8 cellular contexts compared by ENCODE assay signal in genomic region chr19:50315773-50316448, GRCh38. TPM values are rescaled to one million over a fixed set of nuclear protein-coding genes. Genes with fewer than 3 reads are reported as not detected.
DNase-seq lines count a peak whose midpoint lies in the region; ATAC-seq and TF ChIP-seq lines count a peak whose summit lies in the region.

No MANE protein-coding gene starts in this region.

- H3K27me3 Mint-ChIP-seq in natural killer cell (ENCODE audit: low read depth in 2 of 2) (peaks cover 39 to 51% of the 10 kb centered on the region in 2 donors), type B pancreatic cell (peaks cover 65% of the 10 kb centered on the region)
- peaks cover 46 to 51% of the 10 kb centered on the region in 2 donors for H3K27me3 Mint-ChIP-seq in natural killer cell treated with Interleukin-12 subunit alpha and Interleukin-12 subunit beta and Interleukin-15 and Interleukin-18, amount 100 ng/mL, for 72 hours

- TF ChIP-seq POLR2A in erythroblast (IDR thresholded peaks at IDR 0.05; ENCODE audit: low read length): no peak

- H3K4me1 Mint-ChIP-seq in natural killer cell: peaks cover 6 to 10% of the 10 kb centered on the region in 2 donors
- peaks cover 6 to 10% of the 10 kb centered on the region in 2 donors for H3K4me1 Mint-ChIP-seq in natural killer cell treated with Interleukin-12 subunit alpha and Interleukin-12 subunit beta and Interleukin-15 and Interleukin-18, amount 100 ng/mL, for 72 hours (ENCODE audit: low read depth in 2 of 2)
- H3K4me1 Mint-ChIP-seq in type B pancreatic cell (ENCODE audit: unreplicated experiment): peaks cover 5% of the 10 kb centered on the region

- ATAC-seq in natural killer cell (peak in 2 of 3 donors; percentile 59 to 66), HG03039 (IDR thresholded peaks at IDR 0.05; ENCODE audit: unreplicated experiment) (no peak)
- no peak for ATAC-seq in natural killer cell treated with Interleukin-12 subunit alpha and Interleukin-12 subunit beta and Interleukin-15 and Interleukin-18, amount 100 ng/mL, for 72 hours

- TF ChIP-seq CTCF in natural killer cell (IDR thresholded peaks at IDR 0.05): no peak
- TF ChIP-seq CTCF in type B pancreatic cell (conservative IDR thresholded peaks at IDR 0.05): peak; percentile 34

- no peak for DNase-seq in natural killer cell
- no peak for DNase-seq in natural killer cell treated with Interleukin-12 subunit alpha and Interleukin-12 subunit beta and Interleukin-15 and Interleukin-18, amount 100 ng/mL, for 72 hours (ENCODE audit: low spot score)
- DNase-seq in NCI-H748 treated with DMSO at 0.1 percent for 48 hours (lab: John Stamatoyannopoulos, UW): peak; percentile 54
- peak; percentile 76 for DNase-seq in ecto neural progenitor cell (ENCODE audit: low spot score)
- no peak for DNase-seq in type B pancreatic cell (ENCODE audit: extremely low spot score, unreplicated experiment)
- DNase-seq in erythroblast (lab: John Stamatoyannopoulos, UW): no peak
- no peak for DNase-seq in HuH-7.5 (ENCODE audit: low spot score)

- H3K36me3 Mint-ChIP-seq in natural killer cell (no peaks in the 10 kb centered on the region), type B pancreatic cell (no peaks in the 10 kb centered on the region)
- H3K36me3 Mint-ChIP-seq in natural killer cell treated with Interleukin-12 subunit alpha and Interleukin-12 subunit beta and Interleukin-15 and Interleukin-18, amount 100 ng/mL, for 72 hours: peaks cover 7% of the 10 kb centered on the region

- H3K27ac Mint-ChIP-seq in natural killer cell (no peak overlapping the region), type B pancreatic cell (peak overlapping the region; percentile 51)
- no peak overlapping the region for H3K27ac Mint-ChIP-seq in natural killer cell treated with Interleukin-12 subunit alpha and Interleukin-12 subunit beta and Interleukin-15 and Interleukin-18, amount 100 ng/mL, for 72 hours

- intact Hi-C loops in natural killer cell (cut with micrococcal nuclease): no loop called here

- H3K4me3 Mint-ChIP-seq in natural killer cell: no peak overlapping the region
- no peak overlapping the region for H3K4me3 Mint-ChIP-seq in natural killer cell treated with Interleukin-12 subunit alpha and Interleukin-12 subunit beta and Interleukin-15 and Interleukin-18, amount 100 ng/mL, for 72 hours
- H3K4me3 Mint-ChIP-seq in type B pancreatic cell: peak overlapping the region; percentile 84

- H3K9me3 Mint-ChIP-seq in natural killer cell (peaks cover 0 to 2% of the 10 kb centered on the region in 2 donors), type B pancreatic cell (no peaks in the 10 kb centered on the region)
- H3K9me3 Mint-ChIP-seq in natural killer cell treated with Interleukin-12 subunit alpha and Interleukin-12 subunit beta and Interleukin-15 and Interleukin-18, amount 100 ng/mL, for 72 hours: no peaks in the 10 kb centered on the region

RNA-seq across cellular contexts. Expression of gene KCNC3, which starts 13.3 kb away (rescaled TPM):
- total RNA-seq in natural killer cell (1 to 10 TPM in 1 of 3 donors, under 1 TPM in 2; 0.57 to 3.2 (median 0.68) TPM), type B pancreatic cell (ENCODE audit: low replicate concordance) (9.5 and 11.2 TPM in 2 replicates)
- total RNA-seq in natural killer cell treated with Interleukin-12 subunit alpha and Interleukin-12 subunit beta and Interleukin-15 and Interleukin-18, amount 100 ng/mL, for 72 hours: 10 to 100 TPM in 1 of 2 donors, 1 to 10 TPM in 1; 1.9 to 25.8 TPM

RNA-seq across cellular contexts. Expression of gene NAPSA, which starts 49.5 kb away (rescaled TPM):
- total RNA-seq in natural killer cell: 1 to 10 TPM in 1 of 3 donors, under 1 TPM in 2; 0.94 to 1.3 (median 0.95) TPM
- 10 to 100 TPM in 1 of 2 donors, 1 to 10 TPM in 1; 2.4 to 12.4 TPM for total RNA-seq in natural killer cell treated with Interleukin-12 subunit alpha and Interleukin-12 subunit beta and Interleukin-15 and Interleukin-18, amount 100 ng/mL, for 72 hours
- 2.3 and 6.0 TPM in 2 replicates for total RNA-seq in type B pancreatic cell (ENCODE audit: low replicate concordance)

Comparison
In these comparisons a context has a peak if more than half of its experiments do, and no peak if none do; other contexts are left out.
1. ATAC-seq: peak in natural killer cell (2 of 3); none in natural killer cell treated with Interleukin-12 subunit alpha and Interleukin-12 subunit beta and Interleukin-15 and Interleukin-18, amount 100 ng/mL, for 72 hours (0 of 2) and HG03039 (single experiment).
2. DNase-seq: peak in NCI-H748 treated with DMSO at 0.1 percent for 48 hours (single experiment) and ecto neural progenitor cell (single experiment); none in natural killer cell (single experiment), natural killer cell treated with Interleukin-12 subunit alpha and Interleukin-12 subunit beta and Interleukin-15 and Interleukin-18, amount 100 ng/mL, for 72 hours (single experiment), type B pancreatic cell (single experiment), erythroblast (0 of 2) and HuH-7.5 (single experiment).